ENCODE assay signal across 1 cellular context in genomic region chr2:173982182-173982714, GRCh38.
TF ChIP-seq lines count a peak whose summit lies in the region.

No MANE protein-coding gene starts in this region.

TF ChIP-seq in A549, 52 proteins besides CTCF, POLR2A, EP300 and RAD21 (continued from another document):
- no peak for TF ChIP-seq USF2 (IDR thresholded peaks at IDR 0.05)
- TF ChIP-seq ZNF302 (CRISPR knock-in tag; IDR thresholded peaks at IDR 0.05) = no peak
- TF ChIP-seq HES2 (IDR thresholded peaks at IDR 0.05) = no peak
- TF ChIP-seq KDM5A (IDR thresholded peaks at IDR 0.05) = no peak
- TF ChIP-seq HOXB13 (CRISPR knock-in tag; IDR thresholded peaks at IDR 0.05; ENCODE audit: low read depth) = no peak
- no peak for TF ChIP-seq POLR2AphosphoS2 (conservative IDR thresholded peaks at IDR 0.05; ENCODE audit: low read length)
- TF ChIP-seq ATOH8 (CRISPR knock-in tag; IDR thresholded peaks at IDR 0.05; ENCODE audit: low read depth) = no peak
- TF ChIP-seq CBX8 (IDR thresholded peaks at IDR 0.05) = no peak
- TF ChIP-seq HOXB5 (CRISPR knock-in tag; IDR thresholded peaks at IDR 0.05) = no peak
- TF ChIP-seq BCL3 (IDR thresholded peaks at IDR 0.05) = no peak
- TF ChIP-seq NR3C1 (IDR thresholded peaks at IDR 0.05) = no peak
- no peak for TF ChIP-seq KDM1A (IDR thresholded peaks at IDR 0.05; ENCODE audit: low read depth)
- no peak for TF ChIP-seq CHD2 (IDR thresholded peaks at IDR 0.05; ENCODE audit: low read length, partially characterized antibody)
- no peak for TF ChIP-seq GATA3 (IDR thresholded peaks at IDR 0.05; ENCODE audit: borderline replicate concordance)
- no peak for TF ChIP-seq NFE2L2 (conservative IDR thresholded peaks at IDR 0.05; ENCODE audit: low read length)
- no peak for TF ChIP-seq JUN (IDR thresholded peaks at IDR 0.05)
- no peak for TF ChIP-seq CHD4 (IDR thresholded peaks at IDR 0.05; ENCODE audit: borderline replicate concordance)
